Comparison of ENCODE assay signal across 16 cellular contexts in the genomic region with DNA sequence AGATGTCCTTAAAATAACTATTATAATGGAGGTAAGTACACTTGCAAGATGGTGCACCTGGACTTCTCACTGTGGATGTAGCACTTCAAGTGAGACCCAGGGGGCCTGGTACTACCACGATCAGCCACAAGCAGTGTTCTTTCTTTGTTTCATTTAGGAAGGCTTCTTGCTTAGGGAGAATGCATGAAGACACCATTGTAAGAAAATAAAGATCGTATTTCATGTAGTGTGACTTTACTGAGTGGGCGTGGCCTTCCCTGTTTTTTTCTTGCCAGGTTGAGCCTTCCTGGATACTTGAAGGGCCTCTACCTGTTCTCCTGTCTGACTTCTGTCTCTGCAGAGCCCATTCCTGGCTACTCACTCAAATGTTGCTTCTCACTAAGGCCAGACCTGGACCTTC.
"Had no signal": no experiment of that assay in that cellular context is flagged by ENCODE, and none has a peak within 500 bp of the region (broad histone marks: within the 10 kb centered on the region; RNA-seq: fewer than 3 reads in every experiment).

No MANE protein-coding gene starts in this region.

- H3K9ac ChIP-seq: parathyroid adenoma had no signal

- H3K27ac Mint-ChIP-seq: activated naive CD8-positive, alpha-beta T cell treated with anti-CD3 and anti-CD28 coated beads, Interleukin-2, amount 50 U/mL, for 24 hours; stimulated activated naive CD8-positive, alpha-beta T cell treated with anti-CD3 and anti-CD28 coated beads, Interleukin-15, Interleukin-2, amounts not matched to agents 100 ng/mL and 50 ng/mL, for 24 hours had no signal

- DNase-seq: activated CD4-positive, alpha-beta T cell treated with anti-CD3 and anti-CD28 coated beads for 48 hours; activated CD8-positive, alpha-beta memory T cell treated with anti-CD3 and anti-CD28 coated beads for 24 hours; activated naive CD4-positive, alpha-beta T cell treated with Interleukin-2 at 50 U/mL for 16 hours; activated naive CD8-positive, alpha-beta T cell treated with anti-CD3 and anti-CD28 coated beads, Interleukin-2, amount 50 U/mL, for 24 hours; esophagus squamous epithelium; foreskin fibroblast; head of caudate nucleus; kidney; left ventricle myocardium superior; retina; stimulated activated CD4-positive, alpha-beta T cell treated with anti-CD3 and anti-CD28 coated beads, Interleukin-4, amount 100 ng/mL, for 1 hour; T-helper 9 cell had no signal

- H3K79me2 ChIP-seq: parathyroid adenoma had no signal

- H3K27me3 Mint-ChIP-seq: activated naive CD8-positive, alpha-beta T cell treated with anti-CD3 and anti-CD28 coated beads, Interleukin-2, amount 50 U/mL, for 24 hours; stimulated activated naive CD8-positive, alpha-beta T cell treated with anti-CD3 and anti-CD28 coated beads, Interleukin-15, Interleukin-2, amounts not matched to agents 100 ng/mL and 50 ng/mL, for 24 hours had no signal

- H3K4me1 ChIP-seq: ascending aorta, esophagus squamous epithelium, parathyroid adenoma had no signal

- H3K27ac ChIP-seq: ascending aorta, esophagus squamous epithelium, parathyroid adenoma had no signal

- H3K4me3 Mint-ChIP-seq: activated naive CD8-positive, alpha-beta T cell treated with anti-CD3 and anti-CD28 coated beads, Interleukin-2, amount 50 U/mL, for 24 hours; neural crest cell; stimulated activated naive CD8-positive, alpha-beta T cell treated with anti-CD3 and anti-CD28 coated beads, Interleukin-15, Interleukin-2, amounts not matched to agents 100 ng/mL and 50 ng/mL, for 24 hours had no signal

- H3K27me3 ChIP-seq: ascending aorta, esophagus squamous epithelium had no signal

- H3K4me1 Mint-ChIP-seq: activated naive CD8-positive, alpha-beta T cell treated with anti-CD3 and anti-CD28 coated beads, Interleukin-2, amount 50 U/mL, for 24 hours had no signal

- H3K9me3 ChIP-seq: ascending aorta, esophagus squamous epithelium had no signal

- H2AFZ ChIP-seq: parathyroid adenoma had no signal
